ENCODE assay signal across 8 cellular contexts in genomic region chr9:137069508-137070071, GRCh38. TPM values are rescaled to one million over a fixed set of nuclear protein-coding genes. Genes with fewer than 3 reads are reported as not detected.
DNase-seq lines count a peak whose midpoint lies in the region; ATAC-seq and TF ChIP-seq lines count a peak whose summit lies in the region.

No MANE protein-coding gene starts in this region.

- peak overlapping the region; percentile 69 for H3K4me3 Mint-ChIP-seq in activated CD4-positive, alpha-beta T cell treated with anti-CD3 and anti-CD28 coated beads, Interleukin-2, amount 10 ng/mL, durations not matched to agents 7 days and 5 days
- peak overlapping the region; percentile 25 to 34 for H3K4me3 Mint-ChIP-seq in effector memory CD8-positive, alpha-beta T cell

- no peaks in the 10 kb centered on the region for H3K27me3 Mint-ChIP-seq in activated CD4-positive, alpha-beta T cell treated with anti-CD3 and anti-CD28 coated beads, Interleukin-2, amount 10 ng/mL, durations not matched to agents 7 days and 5 days
- H3K27me3 Mint-ChIP-seq in effector memory CD8-positive, alpha-beta T cell, result peaks cover 0 to 7% of the 10 kb centered on the region in 2 donors

- no peak for TF ChIP-seq POLR2A in spleen (IDR thresholded peaks at IDR 0.05)

- H3K4me1 ChIP-seq in spleen, result peaks cover 7 to 76% (median 32%) of the 10 kb centered on the region in 6 donors

- peak overlapping the region; percentile 46 for H3K27ac Mint-ChIP-seq in activated CD4-positive, alpha-beta T cell treated with anti-CD3 and anti-CD28 coated beads, Interleukin-2, amount 10 ng/mL, durations not matched to agents 7 days and 5 days
- H3K27ac Mint-ChIP-seq in effector memory CD8-positive, alpha-beta T cell, result no peak overlapping the region

- no peak for ATAC-seq in effector memory CD8-positive, alpha-beta T cell (replicated peaks)

- H3K4me1 Mint-ChIP-seq in activated CD4-positive, alpha-beta T cell treated with anti-CD3 and anti-CD28 coated beads, Interleukin-2, amount 10 ng/mL, durations not matched to agents 7 days and 5 days, result peaks cover 28% of the 10 kb centered on the region
- H3K4me1 Mint-ChIP-seq in effector memory CD8-positive, alpha-beta T cell (ENCODE audit: low read depth in 2 of 2), result peaks cover 10 to 12% of the 10 kb centered on the region in 2 donors

- intact Hi-C loops in spleen (cut with DNase I; ENCODE audit: low total_unique reads), result loop anchor here (10.0 kb wide), 1 partner anchor 285 kb away; no protein-coding TSS in a partner anchor

- H3K9me3 Mint-ChIP-seq in activated CD4-positive, alpha-beta T cell treated with anti-CD3 and anti-CD28 coated beads, Interleukin-2, amount 10 ng/mL, durations not matched to agents 7 days and 5 days, result no peaks in the 10 kb centered on the region
- no peaks in the 10 kb centered on the region for H3K9me3 Mint-ChIP-seq in effector memory CD8-positive, alpha-beta T cell

- peak overlapping the region; percentile 60 for H3K4me3 ChIP-seq in Jurkat, Clone E6-1 (ENCODE audit: low read length)
- H3K4me3 ChIP-seq in spleen, result peak overlapping the region in 7 of 8 donors; percentile 13 to 84 (median 60)

- H3K27ac ChIP-seq in spleen, result peak overlapping the region in 1 of 8 donors; percentile 85

- peaks cover 7% of the 10 kb centered on the region for H3K36me3 Mint-ChIP-seq in activated CD4-positive, alpha-beta T cell treated with anti-CD3 and anti-CD28 coated beads, Interleukin-2, amount 10 ng/mL, durations not matched to agents 7 days and 5 days (ENCODE audit: low read depth)
- peaks cover 8% of the 10 kb centered on the region for H3K36me3 Mint-ChIP-seq in effector memory CD8-positive, alpha-beta T cell (ENCODE audit: insufficient read depth)

- no peak for TF ChIP-seq CTCF in spleen (IDR thresholded peaks at IDR 0.05 in 8 of 11, conservative IDR thresholded peaks at IDR 0.05 in 3 of 11)

- peaks cover 0 to 18% (median 7%) of the 10 kb centered on the region in 7 donors for H3K27me3 ChIP-seq in spleen (replicated peaks in 1 of 7)

- CTCF ChIA-PET in activated CD4-positive, alpha-beta T cell treated with anti-CD3 and anti-CD28 coated beads, Interleukin-2, amount 10 ng/mL, durations not matched to agents 7 days and 5 days (lab: Charles Lee), result interaction anchor here (0.8 to 10.6 kb wide), 11 partner anchors 9 to 342 kb away, joined by 3 to 157 read pairs (median 4); partner anchors contain the start of genes ABCA2, FUT7, MAN1B1 and NPDC1

- WGBS in spleen, 5 donors, result 4 to 10% (median 6%) methylated on average over 18 to 48 of the region's 48 CpGs

- POLR2A ChIA-PET in activated CD4-positive, alpha-beta T cell treated with anti-CD3 and anti-CD28 coated beads, Interleukin-2, amount 10 ng/mL, durations not matched to agents 7 days and 5 days (lab: Charles Lee), result interaction anchor here (0.6 to 2.2 kb wide), 3 partner anchors 17 to 27 kb away, joined by 3 to 16 read pairs (median 3); partner anchors contain the start of gene MAN1B1

- H3K9me3 ChIP-seq in spleen, result no peaks in the 10 kb centered on the region

- peaks cover 0 to 5% (median 0%) of the 10 kb centered on the region in 6 donors for H3K36me3 ChIP-seq in spleen

- no peak for DNase-seq in activated CD4-positive, alpha-beta T cell treated with anti-CD3 and anti-CD28 coated beads, Interleukin-2, amount 10 ng/mL, durations not matched to agents 7 days and 5 days
- DNase-seq in activated CD4-positive, alpha-beta T cell treated with anti-CD3 and anti-CD28 coated beads, Interleukin-2, amount 50 U/mL, for 1 hour, result no peak
- DNase-seq in Jurkat, Clone E6-1 (ENCODE audit: low read depth, low spot score), result no peak
- no peak for DNase-seq in effector memory CD8-positive, alpha-beta T cell
- DNase-seq in spleen (peak; percentile 82), cerebellum (ENCODE audit: low spot score) (no peak), HUDEP-2 (lab: John Stamatoyannopoulos, UW; ENCODE audit: unreplicated experiment in 76 of 76) (no peak), hepatic stellate cell (ENCODE audit: low spot score) (no peak)

RNA-seq across cellular contexts. Expression of gene SAPCD2, which starts 0.8 kb away (rescaled TPM):
- total RNA-seq in activated CD4-positive, alpha-beta T cell treated with anti-CD3 and anti-CD28 coated beads, Interleukin-2, amount 10 ng/mL, durations not matched to agents 7 days and 5 days, result 10 to 100 TPM; 33.8 to 40.6 TPM
- polyA plus RNA-seq in Jurkat, Clone E6-1 (2012; ENCODE audit: insufficient read depth, insufficient read length), result 38.7 TPM
- 1 to 10 TPM; 2.1 to 6.5 (median 3.0) TPM for total RNA-seq in spleen
- polyA plus RNA-seq in spleen, result 1 to 10 TPM in 2 of 3 donors, under 1 TPM in 1; 0.76 to 2.5 (median 2.4) TPM
- 4.7 TPM for total RNA-seq in cerebellum

RNA-seq across cellular contexts. Expression of gene UAP1L1, which starts 7.7 kb away (rescaled TPM):
- total RNA-seq in activated CD4-positive, alpha-beta T cell treated with anti-CD3 and anti-CD28 coated beads, Interleukin-2, amount 10 ng/mL, durations not matched to agents 7 days and 5 days, result 10 to 100 TPM; 19.1 to 21.9 TPM
- polyA plus RNA-seq in Jurkat, Clone E6-1 (2012; ENCODE audit: insufficient read depth, insufficient read length), result 11.5 TPM
- total RNA-seq in spleen (10 to 100 TPM; 19.5 to 35.9 (median 28.6) TPM), cerebellum (0.73 TPM)
- 10 to 100 TPM; 12.5 to 29.7 (median 24.6) TPM for polyA plus RNA-seq in spleen

RNA-seq across cellular contexts. Expression of gene ENTPD2, which starts 15.7 kb away (rescaled TPM):
- total RNA-seq in activated CD4-positive, alpha-beta T cell treated with anti-CD3 and anti-CD28 coated beads, Interleukin-2, amount 10 ng/mL, durations not matched to agents 7 days and 5 days, result not detected
- polyA plus RNA-seq in Jurkat, Clone E6-1 (2012; ENCODE audit: insufficient read depth, insufficient read length), result not detected
- total RNA-seq in spleen (under 1 TPM in 2 of 7 donors, not detected in 5; 0.32 to 0.40 TPM), cerebellum (0.45 TPM)
- polyA plus RNA-seq in spleen, result under 1 TPM in 2 of 3 donors, not detected in 1; 0.11 to 0.58 TPM

RNA-seq across cellular contexts. Expression of gene MAN1B1, which starts 17.2 kb away (rescaled TPM):
- total RNA-seq in activated CD4-positive, alpha-beta T cell treated with anti-CD3 and anti-CD28 coated beads, Interleukin-2, amount 10 ng/mL, durations not matched to agents 7 days and 5 days, result 10 to 100 TPM; 43.0 to 55.0 TPM
- 37.9 TPM for polyA plus RNA-seq in Jurkat, Clone E6-1 (2012; ENCODE audit: insufficient read depth, insufficient read length)
- total RNA-seq in spleen (10 to 100 TPM; 43.2 to 67.9 (median 51.7) TPM), cerebellum (38.2 TPM)
- 100 to 1,000 TPM in 1 of 3 donors, 10 to 100 TPM in 2; 49.6 to 112 (median 90.0) TPM for polyA plus RNA-seq in spleen

RNA-seq across cellular contexts. Expression of gene NPDC1, which starts 23.6 kb away (rescaled TPM):
- total RNA-seq in activated CD4-positive, alpha-beta T cell treated with anti-CD3 and anti-CD28 coated beads, Interleukin-2, amount 10 ng/mL, durations not matched to agents 7 days and 5 days, result 10 to 100 TPM; 35.5 to 41.4 TPM
- polyA plus RNA-seq in Jurkat, Clone E6-1 (2012; ENCODE audit: insufficient read depth, insufficient read length), result 23.3 TPM
- 100 to 1,000 TPM in 5 of 7 donors, 10 to 100 TPM in 2; 86.3 to 197 (median 111) TPM for total RNA-seq in spleen
- 100 to 1,000 TPM; 104 to 358 (median 256) TPM for polyA plus RNA-seq in spleen
- 24.0 TPM for total RNA-seq in cerebellum

Comparison
In these comparisons a context has a peak if more than half of its experiments do, and no peak if none do; other contexts are left out.
1. RNA of gene UAP1L1, which starts 7.7 kb away (total RNA-seq): 19.5 to 35.9 TPM in spleen and 19.1 to 21.9 TPM in activated CD4-positive, alpha-beta T cell treated with anti-CD3 and anti-CD28 coated beads, Interleukin-2, amount 10 ng/mL, durations not matched to agents 7 days and 5 days; 0.73 TPM in cerebellum (single experiment); every median in the first group is over 10 times any median in the second.